In genomic region chr20:46305331-46305972, GRCh38 we compare ENCODE assay signal across 13 cellular contexts. TPM values are rescaled to one million over a fixed set of nuclear protein-coding genes. Genes with fewer than 3 reads are reported as not detected.
"Had no signal": no experiment of that assay in that cellular context is flagged by ENCODE, and none has a peak within 500 bp of the region (broad histone marks: within the 10 kb centered on the region; RNA-seq: fewer than 3 reads in every experiment).

No MANE protein-coding gene starts in this region.

- H3K27me3 ChIP-seq: ovary had no signal

- H3K27ac ChIP-seq: ovary had no signal

- H3K9me3 ChIP-seq: ovary had no signal

- ATAC-seq: activated CD8-positive, alpha-beta memory T cell treated with anti-CD3 and anti-CD28 coated beads, Interleukin-2, amount 10 ng/mL, durations not matched to agents 7 days and 5 days; esophagus mucosa had no signal

- H3K4me3 ChIP-seq: ovary had no signal

- DNase-seq: activated CD8-positive, alpha-beta memory T cell treated with anti-CD3 and anti-CD28 coated beads, Interleukin-2, amount 10 ng/mL, durations not matched to agents 7 days and 5 days; activated effector memory CD4-positive, alpha-beta T cell treated with anti-CD3 and anti-CD28 coated beads, Interleukin-2, amount 50 U/mL, for 16 hours; activated T-cell treated with anti-CD3 and anti-CD28 coated beads, Interleukin-2, amount 50 U/mL, for 24 hours; dorsolateral prefrontal cortex; glutamatergic neuron; immature natural killer cell; left cardiac atrium; ovary had no signal

- H3K36me3 ChIP-seq: ovary had no signal

RNA-seq across cellular contexts. Expression of gene CDH22, which starts 2.8 kb away (rescaled TPM):
- total RNA-seq: activated CD8-positive, alpha-beta memory T cell treated with anti-CD3 and anti-CD28 coated beads, Interleukin-2, amount 10 ng/mL, durations not matched to agents 7 days and 5 days; bronchial epithelial cell; fibroblast of villous mesenchyme; renal cortical epithelial cell; T-helper 1 cell treated with Interleukin-12 subunit alpha and Interleukin-12 subunit beta and Interleukin-4 antibody, amounts not matched to agents 30 ng/mL and 1 ng/mL, for 36 hours had no signal
- polyA plus RNA-seq: immature natural killer cell had no signal
